ENCODE assay signal across 28 cellular contexts in genomic region chr9:68749135-68749534, GRCh38.
"Had no signal": no experiment of that assay in that cellular context is flagged by ENCODE, and none has a peak within 500 bp of the region (broad histone marks: within the 10 kb centered on the region; RNA-seq: fewer than 3 reads in every experiment).

No MANE protein-coding gene starts in this region.

- H3K27ac Mint-ChIP-seq: activated naive CD4-positive, alpha-beta T cell treated with anti-CD3 and anti-CD28 coated beads for 36 hours; activated naive CD8-positive, alpha-beta T cell treated with anti-CD3 and anti-CD28 coated beads for 36 hours; activated T-helper 1 cell treated with anti-CD3 and anti-CD28 coated beads, Interleukin-12 subunit alpha, Interleukin-12 subunit beta, Interleukin-2, Interleukin-4 antibody, amounts not matched to agents 30 ng/mL and 10 ng/mL and 1 ng/mL, durations not matched to agents 14 hours and 24 hours and 36 hours; brain; effector memory CD8-positive, alpha-beta T cell; nephron; progenitor cell of endocrine pancreas; stimulated activated effector memory CD8-positive, alpha-beta T cell treated with anti-CD3 and anti-CD28 coated beads, Interleukin-12 subunit alpha, Interleukin-12 subunit beta, amount 100 ng/mL, for 72 hours; stimulated activated naive CD8-positive, alpha-beta T cell treated with anti-CD3 and anti-CD28 coated beads, Interleukin-15, amount 100 ng/mL, for 72 hours; T-helper 17 cell had no signal

- DNase-seq: activated CD4-positive, alpha-beta T cell treated with anti-CD3 and anti-CD28 coated beads for 48 hours; activated CD4-positive, alpha-beta T cell treated with anti-CD3 and anti-CD28 coated beads, Interleukin-2, amount 50 U/mL, for 48 hours; activated CD8-positive, alpha-beta memory T cell treated with anti-CD3 and anti-CD28 coated beads for 24 hours; activated effector memory CD4-positive, alpha-beta T cell treated with anti-CD3 and anti-CD28 coated beads, Interleukin-2, amount 50 U/mL, for 16 hours; activated naive CD4-positive, alpha-beta T cell treated with anti-CD3 and anti-CD28 coated beads for 36 hours; activated naive CD8-positive, alpha-beta T cell treated with anti-CD3 and anti-CD28 coated beads for 36 hours; activated T-cell treated with anti-CD3 and anti-CD28 coated beads, Interleukin-2, amount 50 U/mL, for 1 hour; dorsolateral prefrontal cortex; effector memory CD8-positive, alpha-beta T cell; head of caudate nucleus; hypothalamus; ovary; sigmoid colon; small intestine; stimulated activated CD4-positive, alpha-beta T cell treated with anti-CD3 and anti-CD28 coated beads, Interleukin-4, amount 100 ng/mL, for 24 hours; stimulated activated naive CD8-positive, alpha-beta T cell treated with anti-CD3 and anti-CD28 coated beads, Interleukin-15, amount 100 ng/mL, for 72 hours; substantia nigra; T-helper 17 cell; T1000; WERI-Rb-1 had no signal

- H3K4me1 ChIP-seq: ascending aorta had no signal

- H3K4me1 Mint-ChIP-seq: nephron; stimulated activated effector memory CD8-positive, alpha-beta T cell treated with anti-CD3 and anti-CD28 coated beads, Interleukin-12 subunit alpha, Interleukin-12 subunit beta, amount 100 ng/mL, for 72 hours had no signal

- H3K9me3 Mint-ChIP-seq: activated naive CD4-positive, alpha-beta T cell treated with anti-CD3 and anti-CD28 coated beads for 36 hours; activated naive CD8-positive, alpha-beta T cell treated with anti-CD3 and anti-CD28 coated beads for 36 hours; activated T-helper 1 cell treated with anti-CD3 and anti-CD28 coated beads, Interleukin-12 subunit alpha, Interleukin-12 subunit beta, Interleukin-2, Interleukin-4 antibody, amounts not matched to agents 30 ng/mL and 10 ng/mL and 1 ng/mL, durations not matched to agents 14 hours and 24 hours and 36 hours; effector memory CD8-positive, alpha-beta T cell; nephron; stimulated activated effector memory CD8-positive, alpha-beta T cell treated with anti-CD3 and anti-CD28 coated beads, Interleukin-12 subunit alpha, Interleukin-12 subunit beta, amount 100 ng/mL, for 72 hours; stimulated activated naive CD8-positive, alpha-beta T cell treated with anti-CD3 and anti-CD28 coated beads, Interleukin-15, amount 100 ng/mL, for 72 hours had no signal

- H3K27me3 ChIP-seq: ascending aorta, dorsolateral prefrontal cortex, ovary, sigmoid colon had no signal

- H3K4me3 ChIP-seq: ascending aorta, coronary artery, dorsolateral prefrontal cortex, ovary, sigmoid colon had no signal

- ATAC-seq: activated CD4-positive, CD25-positive, alpha-beta regulatory T cell treated with anti-CD3 and anti-CD28 coated beads, Interleukin-2, amount 50 U/mL, for 24 hours; effector memory CD8-positive, alpha-beta T cell; stimulated activated effector memory CD8-positive, alpha-beta T cell treated with anti-CD3 and anti-CD28 coated beads, Interleukin-12 subunit alpha, Interleukin-12 subunit beta, amount 100 ng/mL, for 72 hours; stimulated activated naive CD8-positive, alpha-beta T cell treated with anti-CD3 and anti-CD28 coated beads, Interleukin-15, amount 100 ng/mL, for 72 hours; T-helper 17 cell had no signal

- H3K27me3 Mint-ChIP-seq: brain; progenitor cell of endocrine pancreas; stimulated activated naive CD8-positive, alpha-beta T cell treated with anti-CD3 and anti-CD28 coated beads, Interleukin-15, amount 100 ng/mL, for 72 hours had no signal

- H3K36me3 Mint-ChIP-seq: activated naive CD8-positive, alpha-beta T cell treated with anti-CD3 and anti-CD28 coated beads for 36 hours; brain; stimulated activated effector memory CD8-positive, alpha-beta T cell treated with anti-CD3 and anti-CD28 coated beads, Interleukin-12 subunit alpha, Interleukin-12 subunit beta, amount 100 ng/mL, for 72 hours had no signal

- H3K4me3 Mint-ChIP-seq: activated naive CD4-positive, alpha-beta T cell treated with anti-CD3 and anti-CD28 coated beads for 36 hours; activated naive CD8-positive, alpha-beta T cell treated with anti-CD3 and anti-CD28 coated beads for 36 hours; activated T-helper 1 cell treated with anti-CD3 and anti-CD28 coated beads, Interleukin-12 subunit alpha, Interleukin-12 subunit beta, Interleukin-2, Interleukin-4 antibody, amounts not matched to agents 30 ng/mL and 10 ng/mL and 1 ng/mL, durations not matched to agents 14 hours and 24 hours and 36 hours; brain; effector memory CD8-positive, alpha-beta T cell; nephron; stimulated activated effector memory CD8-positive, alpha-beta T cell treated with anti-CD3 and anti-CD28 coated beads, Interleukin-12 subunit alpha, Interleukin-12 subunit beta, amount 100 ng/mL, for 72 hours; stimulated activated naive CD8-positive, alpha-beta T cell treated with anti-CD3 and anti-CD28 coated beads, Interleukin-15, amount 100 ng/mL, for 72 hours; T-helper 17 cell had no signal

- H3K27ac ChIP-seq: ascending aorta, coronary artery, dorsolateral prefrontal cortex, ovary, sigmoid colon, WERI-Rb-1 had no signal

- H3K9me3 ChIP-seq: ascending aorta, ovary, sigmoid colon had no signal

- H3K36me3 ChIP-seq: ascending aorta, ovary, sigmoid colon, WERI-Rb-1 had no signal
